Comparison of ENCODE assay signal across 27 cellular contexts in genomic region chr13:93473441-93474270, GRCh38.
A peak's percentile ranks its signal among the peaks of the same experiment; 100 is the strongest.
DNase-seq lines count a peak whose midpoint lies in the region; ATAC-seq and TF ChIP-seq lines count a peak whose summit lies in the region.
"Had no signal": no experiment of that assay in that cellular context is flagged by ENCODE, and none has a peak within 500 bp of the region (broad histone marks: within the 10 kb centered on the region; RNA-seq: fewer than 3 reads in every experiment).

No MANE protein-coding gene starts in this region.

- H3K4me3 Mint-ChIP-seq in chondrocyte (ENCODE audit: unreplicated experiment) (no peak overlapping the region), mesothelial cell of epicardium (no peak overlapping the region)
- H3K4me3 Mint-ChIP-seq: activated CD8-positive, alpha-beta memory T cell treated with anti-CD3 and anti-CD28 coated beads, Interleukin-2, amount 10 ng/mL, durations not matched to agents 7 days and 5 days; H9 had no signal

- peaks cover 4% of the 10 kb centered on the region for H3K36me3 Mint-ChIP-seq in chondrocyte (ENCODE audit: low read depth)
- peaks cover 11% of the 10 kb centered on the region for H3K36me3 Mint-ChIP-seq in mesothelial cell of epicardium
- H3K36me3 Mint-ChIP-seq: activated CD8-positive, alpha-beta memory T cell treated with anti-CD3 and anti-CD28 coated beads, Interleukin-2, amount 10 ng/mL, durations not matched to agents 7 days and 5 days had no signal

- H3K9me3 Mint-ChIP-seq in chondrocyte (ENCODE audit: low read depth) (peaks cover 8% of the 10 kb centered on the region), mesothelial cell of epicardium (peaks cover 16% of the 10 kb centered on the region)

- WGBS in right cardiac atrium, result 73% methylated on average over 5 of the region's 5 CpGs
- 67 to 71% methylated on average over 1 to 5 of the region's 5 CpGs for WGBS in upper lobe of left lung, 2 donors

- no peak for TF ChIP-seq EP300 in upper lobe of left lung (IDR thresholded peaks at IDR 0.05)

- no peak for TF ChIP-seq POLR2A in upper lobe of left lung (IDR thresholded peaks at IDR 0.05)

- DNase-seq in right cardiac atrium (peak in 2 of 3 donors; percentile 26 to 39), right atrium auricular region (ENCODE audit: low spot score) (no peak), chondrocyte (ENCODE audit: low spot score) (peak; percentile 74), mesothelial cell of epicardium (ENCODE audit: low spot score in 2 of 2, unreplicated experiment in 2 of 2) (no peak), upper lobe of left lung (no peak), NCI-H1417 treated with DMSO at 0.1 percent for 48 hours (lab: John Stamatoyannopoulos, UW) (no peak), NCI-H226 (no peak)
- no peak for DNase-seq in activated naive CD4-positive, alpha-beta T cell treated with anti-CD3 and anti-CD28 coated beads, Interleukin-2, amount 50 U/mL, for 16 hours
- DNase-seq: activated CD4-positive, CD25-positive, alpha-beta regulatory T cell; activated CD8-positive, alpha-beta memory T cell treated with anti-CD3 and anti-CD28 coated beads, Interleukin-2, amount 10 ng/mL, durations not matched to agents 7 days and 5 days; activated T-cell treated with anti-CD3 and anti-CD28 coated beads, Interleukin-2, amount 50 U/mL, for 48 hours; effector CD8-positive, alpha-beta T cell; foreskin keratinocyte; H9; heart left ventricle; KBM-7; kidney glomerular epithelial cell; lower lobe of right lung; NCI-H1436; NCI-H2107; NK-92 treated with Interleukin-12 subunit alpha and Interleukin-12 subunit beta, amount 100 ng/mL, for 24 hours; psoas muscle; SIG-M5; stimulated activated CD4-positive, alpha-beta T cell treated with anti-CD3 and anti-CD28 coated beads, Interleukin-2, amount 100 ng/mL, for 24 hours had no signal

- H3K9me3 ChIP-seq in right cardiac atrium (ENCODE audit: control insufficient read depth, low read length), result no peaks in the 10 kb centered on the region
- no peaks in the 10 kb centered on the region for H3K9me3 ChIP-seq in right atrium auricular region
- H3K9me3 ChIP-seq in upper lobe of left lung, result no peaks in the 10 kb centered on the region
- H3K9me3 ChIP-seq: A549 had no signal

- TF ChIP-seq CTCF in right atrium auricular region (IDR thresholded peaks at IDR 0.05), result no peak
- no peak for TF ChIP-seq CTCF in chondrocyte (IDR thresholded peaks at IDR 0.05)
- TF ChIP-seq CTCF in mesothelial cell of epicardium (IDR thresholded peaks at IDR 0.05; ENCODE audit: unreplicated experiment), result no peak
- TF ChIP-seq CTCF in upper lobe of left lung (IDR thresholded peaks at IDR 0.05), result no peak

- H3K27ac ChIP-seq in right cardiac atrium (ENCODE audit: low read length), result no peak overlapping the region
- H3K27ac ChIP-seq in right atrium auricular region, result no peak overlapping the region
- no peak overlapping the region for H3K27ac ChIP-seq in upper lobe of left lung
- H3K27ac ChIP-seq: A549, foreskin keratinocyte, heart left ventricle, lower lobe of right lung, psoas muscle, skin epidermis, tibial nerve had no signal

- intact Hi-C loops in right cardiac atrium (cut with DNase I), result no loop called here

- ATAC-seq in right cardiac atrium (peak; percentile 11 to 24), upper lobe of left lung (ENCODE audit: low FRiP score in 2 of 2) (peak; percentile 31 to 55)
- ATAC-seq: activated CD8-positive, alpha-beta memory T cell treated with anti-CD3 and anti-CD28 coated beads, Interleukin-2, amount 10 ng/mL, durations not matched to agents 7 days and 5 days; foreskin keratinocyte; psoas muscle had no signal

- H3K27me3 Mint-ChIP-seq in chondrocyte (ENCODE audit: low read depth) (no peaks in the 10 kb centered on the region), mesothelial cell of epicardium (ENCODE audit: low read depth) (no peaks in the 10 kb centered on the region)
- H3K27me3 Mint-ChIP-seq: activated CD8-positive, alpha-beta memory T cell treated with anti-CD3 and anti-CD28 coated beads, Interleukin-2, amount 10 ng/mL, durations not matched to agents 7 days and 5 days had no signal

- peaks cover 27% of the 10 kb centered on the region for H3K4me1 Mint-ChIP-seq in chondrocyte (ENCODE audit: low read depth)
- peaks cover 30% of the 10 kb centered on the region for H3K4me1 Mint-ChIP-seq in mesothelial cell of epicardium
- H3K4me1 Mint-ChIP-seq: activated CD8-positive, alpha-beta memory T cell treated with anti-CD3 and anti-CD28 coated beads, Interleukin-2, amount 10 ng/mL, durations not matched to agents 7 days and 5 days had no signal

- no peaks in the 10 kb centered on the region for H3K27me3 ChIP-seq in right cardiac atrium (ENCODE audit: control insufficient read depth, insufficient read depth)
- H3K27me3 ChIP-seq in right atrium auricular region, result no peaks in the 10 kb centered on the region
- no peaks in the 10 kb centered on the region for H3K27me3 ChIP-seq in upper lobe of left lung
- H3K27me3 ChIP-seq: foreskin keratinocyte, heart left ventricle, tibial nerve had no signal

- H3K36me3 ChIP-seq in right atrium auricular region (no peaks in the 10 kb centered on the region), upper lobe of left lung (no peaks in the 10 kb centered on the region)
- H3K36me3 ChIP-seq: heart left ventricle, lower lobe of right lung, tibial nerve had no signal

- H3K27ac Mint-ChIP-seq in chondrocyte (ENCODE audit: unreplicated experiment) (peak overlapping the region; percentile 74), mesothelial cell of epicardium (peak overlapping the region; percentile 51)
- H3K27ac Mint-ChIP-seq: activated CD8-positive, alpha-beta memory T cell treated with anti-CD3 and anti-CD28 coated beads, Interleukin-2, amount 10 ng/mL, durations not matched to agents 7 days and 5 days had no signal

- H3K4me3 ChIP-seq in right cardiac atrium (ENCODE audit: low read length) (no peak overlapping the region), right atrium auricular region (no peak overlapping the region), upper lobe of left lung (no peak overlapping the region)
- H3K4me3 ChIP-seq: A549, heart left ventricle, lower lobe of right lung, psoas muscle, skin epidermis, tibial nerve had no signal

- H3K4me1 ChIP-seq in right cardiac atrium (ENCODE audit: control insufficient read depth, insufficient read depth, low read length), result no peaks in the 10 kb centered on the region
- H3K4me1 ChIP-seq in right atrium auricular region, result no peaks in the 10 kb centered on the region
- no peaks in the 10 kb centered on the region for H3K4me1 ChIP-seq in upper lobe of left lung
- H3K4me1 ChIP-seq: A549, foreskin keratinocyte, heart left ventricle, lower lobe of right lung, psoas muscle, tibial nerve had no signal

Comparison
In these comparisons a context has a peak if more than half of its experiments do, and no peak if none do; other contexts are left out.
1. DNase-seq: peak in right cardiac atrium (2 of 3) and chondrocyte (single experiment); none in right atrium auricular region (single experiment), mesothelial cell of epicardium (0 of 2), upper lobe of left lung (0 of 2), activated naive CD4-positive, alpha-beta T cell treated with anti-CD3 and anti-CD28 coated beads, Interleukin-2, amount 50 U/mL, for 16 hours (single experiment), NCI-H1417 treated with DMSO at 0.1 percent for 48 hours (single experiment) and NCI-H226 (single experiment).